In genomic region chr20:17617212-17617867, GRCh38 we compare ENCODE assay signal across 8 cellular contexts. TPM values are rescaled to one million over a fixed set of nuclear protein-coding genes. Genes with fewer than 3 reads are reported as not detected.
DNase-seq lines count a peak whose midpoint lies in the region; ATAC-seq and TF ChIP-seq lines count a peak whose summit lies in the region.

No MANE protein-coding gene starts in this region.

- POLR2A ChIA-PET in Caco-2 (lab: Charles Lee) = interaction anchor here (0.8 kb wide), 1 partner anchor 48 kb away, joined by 3 read pairs; the partner anchor contains the start of gene DSTN

- H3K9me3 Mint-ChIP-seq in Caco-2 (ENCODE audit: unreplicated experiment) (no peaks in the 10 kb centered on the region), immature natural killer cell (no peaks in the 10 kb centered on the region)

- ATAC-seq in body of pancreas (peak; percentile 29), HG03520 (IDR thresholded peaks at IDR 0.05; ENCODE audit: unreplicated experiment) (no peak), HG03135 (IDR thresholded peaks at IDR 0.05; ENCODE audit: unreplicated experiment) (no peak)

- H3K27ac Mint-ChIP-seq in Caco-2 (ENCODE audit: unreplicated experiment) (peak overlapping the region; percentile 60), immature natural killer cell (peak overlapping the region in 3 of 6 donors; percentile 12 to 71 (median 40))

- H3K9me3 ChIP-seq in Caco-2 = no peaks in the 10 kb centered on the region
- H3K9me3 ChIP-seq in body of pancreas = no peaks in the 10 kb centered on the region

- H3K27me3 ChIP-seq in Caco-2 (replicated peaks; ENCODE audit: control insufficient read depth, insufficient read depth, low read length) (no peaks in the 10 kb centered on the region), body of pancreas (no peaks in the 10 kb centered on the region)

- intact Hi-C loops in Caco-2 (cut with micrococcal nuclease; ENCODE audit: unreplicated experiment) (loop anchor here (1.0 kb wide), 2 partner anchors 80 to 113 kb away; no protein-coding TSS in a partner anchor), body of pancreas (cut with DNase I) (loop anchor here (5.0 kb wide), 1 partner anchor 80 kb away; no protein-coding TSS in a partner anchor)

- TF ChIP-seq CTCF in Caco-2 (IDR thresholded peaks at IDR 0.05; ENCODE audit: insufficient read depth in 1 of 2, low read depth in 1 of 2, low read length in 1 of 2, severe bottlenecking in 1 of 2, unreplicated experiment in 1 of 2) (peak; percentile 45 to 68), body of pancreas (IDR thresholded peaks at IDR 0.05) (peak; percentile 27 to 83 (median 63))

- peaks cover 5% of the 10 kb centered on the region for H3K4me1 Mint-ChIP-seq in Caco-2 (ENCODE audit: low read depth, unreplicated experiment)
- peaks cover 22 to 29% of the 10 kb centered on the region in 2 donors for H3K4me1 Mint-ChIP-seq in immature natural killer cell

- no peak overlapping the region for H3K4me3 ChIP-seq in Caco-2 (ENCODE audit: low read depth, low read length)
- no peak overlapping the region for H3K4me3 ChIP-seq in body of pancreas

- no peak for TF ChIP-seq POLR2A in body of pancreas (IDR thresholded peaks at IDR 0.05)

- no peak overlapping the region for H3K4me3 Mint-ChIP-seq in Caco-2 (ENCODE audit: unreplicated experiment)
- H3K4me3 Mint-ChIP-seq in immature natural killer cell = no peak overlapping the region

- H3K36me3 ChIP-seq in Caco-2 (ENCODE audit: control insufficient read depth, insufficient read depth, low read length) (peaks cover 32% of the 10 kb centered on the region), body of pancreas (replicated peaks in 1 of 2; ENCODE audit: insufficient read depth in 1 of 2, low read depth in 2 of 2) (peaks cover 36 to 48% of the 10 kb centered on the region in 2 donors)

- H3K4me1 ChIP-seq in Caco-2 = 0 out of 2 replicates have a peak, but pooled peaks cover 6% of the 10 kb centered on the region
- H3K4me1 ChIP-seq in body of pancreas = peaks cover 61% of the 10 kb centered on the region

- no peaks in the 10 kb centered on the region for H3K27me3 Mint-ChIP-seq in Caco-2 (ENCODE audit: insufficient read depth, unreplicated experiment)
- H3K27me3 Mint-ChIP-seq in immature natural killer cell (ENCODE audit: low read depth in 3 of 3) = peaks cover 16 to 28% (median 20%) of the 10 kb centered on the region in 3 donors

- 51 to 54% methylated on average over 11 to 15 of the region's 15 CpGs for WGBS in body of pancreas, 2 donors

- no TSS peak for BruUV-seq in Caco-2 (replicated peaks; lab: Mats Ljungman, UMichigan)

- DNase-seq in Caco-2 (peak; percentile 69 to 73), HT1080 (ENCODE audit: low read depth) (peak; percentile 36), SK-N-DZ (ENCODE audit: low spot score) (peak; percentile 36), body of pancreas (peak; percentile 57 to 76 (median 62)), immature natural killer cell (peak; percentile 51 to 64 (median 54))
- DNase-seq in stimulated activated CD4-positive, alpha-beta T cell treated with anti-CD3 and anti-CD28 coated beads, Interleukin-4, amount 100 ng/mL, for 1 hour = peak; percentile 51

- CTCF ChIA-PET in Caco-2 (lab: Charles Lee) = interaction anchor here (0.6 to 1.4 kb wide), 3 partner anchors 47 to 261 kb away, joined by 3 to 6 read pairs (median 5); partner anchors contain the start of gene DSTN

- H3K27ac ChIP-seq in body of pancreas = peak overlapping the region in 3 of 4 donors; percentile 31 to 83 (median 44)

- H3K36me3 Mint-ChIP-seq in Caco-2 (ENCODE audit: insufficient read depth, unreplicated experiment) (peaks cover 100% of the 10 kb centered on the region), immature natural killer cell (peaks cover 3 to 27% (median 8%) of the 10 kb centered on the region in 3 donors)

RNA-seq across cellular contexts. Expression of gene DSTN, which starts 47.5 kb away (rescaled TPM):
- total RNA-seq in Caco-2 (2022) (313 and 318 TPM in 2 replicates), body of pancreas (100 to 1,000 TPM; 103 to 464 TPM)
- total RNA-seq in HT1080 (2014; rRNA removed; shearing (Covaris generic)) = 168 and 239 TPM in 2 replicates
- polyA plus RNA-seq in HT1080 (2015; cell fraction: cytosol; rRNA removed) = 335 and 404 TPM in 2 replicates
- polyA plus RNA-seq in HT1080 (2015; cell fraction: nucleus; rRNA removed) = 115 and 133 TPM in 2 replicates
- polyA plus RNA-seq in SK-N-DZ (2014; cell fraction: cytosol; rRNA removed) = 135 and 162 TPM in 2 replicates
- 67.2 and 68.3 TPM in 2 replicates for polyA plus RNA-seq in SK-N-DZ (2014; cell fraction: nucleus; rRNA removed)
- polyA plus RNA-seq in immature natural killer cell = 100 to 1,000 TPM; 157 to 226 (median 225) TPM
